In genomic region chr18:63511285-63511684, GRCh38 we compare ENCODE assay signal across 9 cellular contexts. TPM values are rescaled to one million over a fixed set of nuclear protein-coding genes. Genes with fewer than 3 reads are reported as not detected.
DNase-seq lines count a peak whose midpoint lies in the region; ATAC-seq, FAIRE-seq and TF ChIP-seq lines count a peak whose summit lies in the region.
"Had no signal": no experiment of that assay in that cellular context is flagged by ENCODE, and none has a peak within 500 bp of the region (broad histone marks: within the 10 kb centered on the region; RNA-seq: fewer than 3 reads in every experiment).

No MANE protein-coding gene starts in this region.

- DNase-seq in Calu3: peak; percentile 61
- peak; percentile 26 for DNase-seq in HFF-Myc (ENCODE audit: extremely low read depth, low read depth)
- peak; percentile 37 for DNase-seq in SK-N-DZ (ENCODE audit: low spot score)
- DNase-seq in left ventricle myocardium superior: no peak
- no peak for DNase-seq in type B pancreatic cell (ENCODE audit: extremely low spot score, unreplicated experiment)
- no peak for DNase-seq in activated CD8-positive, alpha-beta memory T cell treated with anti-CD3 and anti-CD28 coated beads, Interleukin-2, amount 50 U/mL, for 48 hours
- no peak for DNase-seq in stimulated activated CD8-positive, alpha-beta memory T cell treated with anti-CD3 and anti-CD28 coated beads, Interleukin-4, amount 100 ng/mL, for 48 hours
- no peak for DNase-seq in RCC 7860 (ENCODE audit: low spot score)

- H3K9me3 Mint-ChIP-seq in Calu3 (ENCODE audit: low read depth, unreplicated experiment): no peaks in the 10 kb centered on the region
- peaks cover 6% of the 10 kb centered on the region for H3K9me3 Mint-ChIP-seq in type B pancreatic cell
- H3K9me3 Mint-ChIP-seq: memory B cell had no signal

- ATAC-seq in left ventricle myocardium superior: peak; percentile 30

- BruUV-seq in Calu3 (replicated peaks; lab: Mats Ljungman, UMichigan): no TSS peak

- H3K27me3 Mint-ChIP-seq in Calu3 (ENCODE audit: unreplicated experiment) (no peaks in the 10 kb centered on the region), type B pancreatic cell (peaks cover 2% of the 10 kb centered on the region)

- FAIRE-seq in RCC 7860 (lab: Jason Lieb, UNC): no peak

- no peak overlapping the region for H3K4me3 Mint-ChIP-seq in Calu3 (ENCODE audit: low read depth, unreplicated experiment)
- H3K4me3 Mint-ChIP-seq in type B pancreatic cell: no peak overlapping the region
- H3K4me3 Mint-ChIP-seq: memory B cell had no signal

- TF ChIP-seq CTCF in Calu3 (IDR thresholded peaks at IDR 0.05; ENCODE audit: unreplicated experiment) (peak; percentile 69), HFF-Myc (IDR thresholded peaks at IDR 0.05; ENCODE audit: low read depth, low read length, missing control alignments) (peak; percentile 73), type B pancreatic cell (conservative IDR thresholded peaks at IDR 0.05) (peak; percentile 74)

- CTCF ChIA-PET in Calu3 (lab: Charles Lee): interaction anchor here (0.6 to 2.3 kb wide), 9 partner anchors 9 to 425 kb away, joined by 3 to 23 read pairs (median 5); no protein-coding TSS in a partner anchor

- H3K4me1 Mint-ChIP-seq in Calu3 (ENCODE audit: low read depth, unreplicated experiment) (no peaks in the 10 kb centered on the region), type B pancreatic cell (ENCODE audit: unreplicated experiment) (peaks cover 13% of the 10 kb centered on the region)
- H3K4me1 Mint-ChIP-seq: memory B cell had no signal

- intact Hi-C loops in Calu3 (cut with micrococcal nuclease; ENCODE audit: unreplicated experiment): no loop called here
- intact Hi-C loops in left ventricle myocardium superior (cut with micrococcal nuclease): loop anchor here (10.0 kb wide), 1 partner anchor 334 kb away; no protein-coding TSS in a partner anchor

- H3K36me3 Mint-ChIP-seq in Calu3 (ENCODE audit: insufficient read depth, unreplicated experiment) (no peaks in the 10 kb centered on the region), type B pancreatic cell (no peaks in the 10 kb centered on the region)
- H3K36me3 Mint-ChIP-seq: memory B cell had no signal

- H3K4me3 ChIP-seq in HFF-Myc (replicated peaks; ENCODE audit: low read depth, low read length): no peak overlapping the region

- H3K27ac Mint-ChIP-seq in Calu3 (ENCODE audit: unreplicated experiment) (no peak overlapping the region), type B pancreatic cell (peak overlapping the region; percentile 50)
- H3K27ac Mint-ChIP-seq: memory B cell had no signal

RNA-seq across cellular contexts. Expression of gene SERPINB12, which starts 30.9 kb away (rescaled TPM):
- total RNA-seq in Calu3 (2022): not detected in 2 replicates
- not detected in 2 replicates for polyA plus RNA-seq in SK-N-DZ (2014; cell fraction: cytosol; rRNA removed)
- polyA plus RNA-seq in SK-N-DZ (2014; cell fraction: nucleus; rRNA removed): not detected in 2 replicates
- not detected for total RNA-seq in left ventricle myocardium superior
- total RNA-seq in type B pancreatic cell (ENCODE audit: low replicate concordance): 15.5 and 22.3 TPM in 2 replicates

RNA-seq across cellular contexts. Expression of gene SERPINB5, which starts 34.5 kb away (rescaled TPM):
- total RNA-seq in Calu3 (2022) (34.0 and 34.1 TPM in 2 replicates), left ventricle myocardium superior (not detected), type B pancreatic cell (ENCODE audit: low replicate concordance) (1.4 and 7.5 TPM in 2 replicates)
- polyA plus RNA-seq in SK-N-DZ (2014; cell fraction: cytosol; rRNA removed): not detected in 2 replicates
- not detected in 2 replicates for polyA plus RNA-seq in SK-N-DZ (2014; cell fraction: nucleus; rRNA removed)

Comparison
In these comparisons a context has a peak if more than half of its experiments do, and no peak if none do; other contexts are left out.
1. DNase-seq: peak in Calu3 (single experiment), HFF-Myc (single experiment) and SK-N-DZ (single experiment); none in left ventricle myocardium superior (single experiment), type B pancreatic cell (single experiment), activated CD8-positive, alpha-beta memory T cell treated with anti-CD3 and anti-CD28 coated beads, Interleukin-2, amount 50 U/mL, for 48 hours (single experiment), stimulated activated CD8-positive, alpha-beta memory T cell treated with anti-CD3 and anti-CD28 coated beads, Interleukin-4, amount 100 ng/mL, for 48 hours (single experiment) and RCC 7860 (single experiment).
2. RNA of gene SERPINB12, which starts 30.9 kb away (total RNA-seq): 15.5 to 22.3 TPM in type B pancreatic cell; not detected in Calu3 and not detected in left ventricle myocardium superior (single experiment); every median in the first group is over 10 times any median in the second.
3. Peak in every context shown above with its lines, with median percentiles within 50 percentile points of each other: CTCF ChIP-seq.